ENCODE assay signal across 8 cellular contexts in the genomic region with DNA sequence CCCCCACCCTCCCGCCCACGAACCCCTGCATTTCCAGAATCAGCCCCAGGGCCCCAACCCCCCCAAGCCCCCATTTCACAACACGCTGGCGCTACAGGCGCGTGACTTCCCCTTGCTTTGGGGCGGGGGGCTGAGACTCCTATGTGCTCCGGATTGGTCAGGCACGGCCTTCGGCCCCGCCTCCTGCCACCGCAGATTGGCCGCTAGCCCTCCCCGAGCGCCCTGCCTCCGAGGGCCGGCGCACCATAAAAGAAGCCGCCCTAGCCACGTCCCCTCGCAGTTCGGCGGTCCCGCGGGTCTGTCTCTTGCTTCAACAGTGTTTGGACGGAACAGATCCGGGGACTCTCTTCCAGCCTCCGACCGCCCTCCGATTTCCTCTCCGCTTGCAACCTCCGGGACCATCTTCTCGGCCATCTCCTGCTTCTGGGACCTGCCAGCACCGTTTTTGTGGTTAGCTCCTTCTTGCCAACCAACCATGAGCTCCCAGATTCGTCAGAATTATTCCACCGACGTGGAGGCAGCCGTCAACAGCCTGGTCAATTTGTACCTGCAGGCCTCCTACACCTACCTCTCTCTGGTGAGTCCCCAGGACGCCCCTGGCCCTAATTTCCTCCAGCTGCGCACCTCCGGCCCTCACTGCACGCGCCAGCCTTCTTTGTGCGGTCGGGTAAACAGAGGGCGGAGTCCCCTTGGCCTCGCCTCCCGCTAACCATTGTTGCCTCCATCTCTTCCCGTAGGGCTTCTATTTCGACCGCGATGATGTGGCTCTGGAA. TPM values are rescaled to one million over a fixed set of nuclear protein-coding genes. Genes with fewer than 3 reads are reported as not detected.
DNase-seq lines count a peak whose midpoint lies in the region; ATAC-seq and TF ChIP-seq lines count a peak whose summit lies in the region.

A gene (plus strand): TSS at position 277 of the 773 bp plus-strand sequence. CDS start 199 bp downstream, at position 476.

- peak within 1 kb of the TSS; percentile 97 for H3K27ac ChIP-seq in Panc1 (ENCODE audit: low read length)

- peak within 1 kb of the TSS; percentile 92 for H3K4me3 Mint-ChIP-seq in activated T-cell treated with anti-CD3 and anti-CD28 coated beads, Interleukin-2, amount 50 U/mL, for 24 hours

- CTCF ChIA-PET in Panc1 (lab: Charles Lee), result interaction anchor here (0.6 kb wide), 1 partner anchor 28 kb away, joined by 3 read pairs; a partner anchor contains a TSS

- H3K9me3 ChIP-seq in Panc1 (ENCODE audit: control insufficient read depth, insufficient read depth, low read depth, low read length) (no peaks in the 10 kb centered on the region), mucosa of stomach (ENCODE audit: control insufficient read depth, low read length) (no peaks in the 10 kb centered on the region)

- peak; percentile 41 for ATAC-seq in GM21619 (IDR thresholded peaks at IDR 0.05; ENCODE audit: unreplicated experiment)
- ATAC-seq in Panc1, result peak; percentile 82

- H3K27ac Mint-ChIP-seq in activated T-cell treated with anti-CD3 and anti-CD28 coated beads, Interleukin-2, amount 50 U/mL, for 24 hours, result peak within 1 kb of the TSS; percentile 97

- no peaks in the 10 kb centered on the region for H3K27me3 Mint-ChIP-seq in activated T-cell treated with anti-CD3 and anti-CD28 coated beads, Interleukin-2, amount 50 U/mL, for 24 hours

- peak; percentile 91 for DNase-seq in DMS153 (lab: John Stamatoyannopoulos, UW)
- peak; percentile 97 for DNase-seq in KBM-7
- peak; percentile 67 for DNase-seq in Panc1 (ENCODE audit: low read depth, low spot score)
- peak; percentile 94 for DNase-seq in activated T-cell treated with anti-CD3 and anti-CD28 coated beads, Interleukin-2, amount 50 U/mL, for 24 hours
- DNase-seq in epithelial cell of proximal tubule (ENCODE audit: low read depth), result no peak
- peak; percentile 94 for DNase-seq in stimulated activated CD8-positive, alpha-beta memory T cell treated with anti-CD3 and anti-CD28 coated beads, Interleukin-4, amount 100 ng/mL, for 48 hours

- H3K4me1 Mint-ChIP-seq in activated T-cell treated with anti-CD3 and anti-CD28 coated beads, Interleukin-2, amount 50 U/mL, for 24 hours (ENCODE audit: low read depth), result peaks cover 62% of the 10 kb centered on the region

- no TSS peak for BruUV-seq in Panc1 (replicated peaks; lab: Mats Ljungman, UMichigan)

- H3K4me1 ChIP-seq in Panc1 (ENCODE audit: control insufficient read depth, insufficient read depth, low read length) (peaks cover 43% of the 10 kb centered on the region), mucosa of stomach (ENCODE audit: control insufficient read depth, insufficient read depth, low read length) (peaks cover 57% of the 10 kb centered on the region)

- POLR2A ChIA-PET in Panc1 (lab: Charles Lee), result no interaction called here

- H3K36me3 ChIP-seq in Panc1 (ENCODE audit: control insufficient read depth, insufficient read depth, low read length) (peaks cover 2% of the 10 kb centered on the region), mucosa of stomach (ENCODE audit: control insufficient read depth, insufficient read depth, low read length) (peaks cover 4% of the 10 kb centered on the region)

- H3K27me3 ChIP-seq in Panc1 (ENCODE audit: control insufficient read depth, insufficient read depth, low read length), result no peaks in the 10 kb centered on the region
- H3K27me3 ChIP-seq in mucosa of stomach (ENCODE audit: control insufficient read depth, insufficient read depth, low read length), result no peaks in the 10 kb centered on the region

- intact Hi-C loops in Panc1 (cut with micrococcal nuclease; ENCODE audit: unreplicated experiment), result no loop called here

- H3K9me3 Mint-ChIP-seq in activated T-cell treated with anti-CD3 and anti-CD28 coated beads, Interleukin-2, amount 50 U/mL, for 24 hours, result no peaks in the 10 kb centered on the region

- TF ChIP-seq CTCF in Panc1 (IDR thresholded peaks at IDR 0.05) (no peak), epithelial cell of proximal tubule (conservative IDR thresholded peaks at IDR 0.05; ENCODE audit: low read depth, low read length) (no peak)

- in situ Hi-C loops in KBM-7 (cut with MboI; ENCODE audit: low pct_unique_long_range_greater_than_20kb, low sequenced_read_pairs) (no loop called here), Panc1 (cut with HindIII; ENCODE audit: low pct_unique_long_range_greater_than_20kb, low sequenced_read_pairs) (no loop called here)

- H3K36me3 Mint-ChIP-seq in activated T-cell treated with anti-CD3 and anti-CD28 coated beads, Interleukin-2, amount 50 U/mL, for 24 hours (ENCODE audit: low read depth), result peaks cover 70% of the 10 kb centered on the region

- H3K9ac ChIP-seq in mucosa of stomach (ENCODE audit: low read length), result peak within 1 kb of the TSS; percentile 81

- H3K4me3 ChIP-seq in Panc1 (ENCODE audit: low read depth in 2 of 2, low read length in 2 of 2) (peak within 1 kb of the TSS; percentile 77 to 84), epithelial cell of proximal tubule (ENCODE audit: low read depth, low read length) (peak within 1 kb of the TSS; percentile 96), mucosa of stomach (ENCODE audit: low read length) (peak within 1 kb of the TSS; percentile 66)

RNA-seq across cellular contexts. Expression of the gene that starts here (rescaled TPM):
- 1,332 TPM for total RNA-seq in Panc1 (2021; ENCODE audit: unreplicated experiment)
- 1,550 TPM for polyA plus RNA-seq in Panc1 (2012; ENCODE audit: insufficient read length)
- 1,293 and 2,420 TPM in 2 replicates for total RNA-seq in epithelial cell of proximal tubule
